8 cellular contexts compared by ENCODE assay signal in the genomic region with DNA sequence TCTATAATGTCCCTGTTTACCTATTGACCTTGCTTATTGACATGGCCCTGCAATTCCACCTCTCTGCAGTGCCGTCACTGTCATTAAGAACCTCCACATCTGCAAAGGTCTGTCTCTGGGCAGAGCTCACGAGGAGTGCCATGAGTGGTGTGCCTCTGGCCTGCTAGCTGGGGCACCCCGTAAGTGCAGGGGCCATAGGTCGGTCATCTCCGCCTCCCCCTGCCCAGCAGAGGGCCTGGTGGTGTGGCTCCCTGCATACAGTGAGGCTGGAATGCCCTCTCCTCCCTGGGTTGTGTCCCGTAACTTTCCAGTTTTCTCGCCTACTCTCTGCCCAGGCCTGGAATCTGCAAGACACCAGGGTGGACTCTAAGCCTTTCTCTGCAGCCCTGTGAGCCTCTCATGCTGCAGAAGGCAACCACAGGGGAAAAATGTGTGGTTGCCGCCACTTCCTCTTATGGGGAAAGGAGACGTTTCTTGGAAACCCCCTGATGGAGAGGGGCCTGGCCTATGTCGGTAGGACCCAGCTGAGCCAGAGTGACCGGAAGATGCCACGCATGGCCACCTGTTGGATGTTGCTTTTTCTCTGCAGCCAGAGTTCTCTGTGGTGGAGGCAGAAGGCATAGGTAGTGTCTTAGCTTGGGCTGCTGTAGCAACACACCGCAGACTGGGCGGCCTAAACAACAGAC. TPM values are rescaled to one million over a fixed set of nuclear protein-coding genes. Genes with fewer than 3 reads are reported as not detected.
A peak's percentile ranks its signal among the peaks of the same experiment; 100 is the strongest.
DNase-seq lines count a peak whose midpoint lies in the region; ATAC-seq and TF ChIP-seq lines count a peak whose summit lies in the region.

No MANE protein-coding gene starts in this region.

- H3K36me3 Mint-ChIP-seq in stimulated activated effector memory CD8-positive, alpha-beta T cell treated with anti-CD3 and anti-CD28 coated beads, Interleukin-12 subunit alpha, Interleukin-12 subunit beta, amount 100 ng/mL, for 72 hours: peaks cover 9% of the 10 kb centered on the region

- peaks cover 77% of the 10 kb centered on the region for H3K4me1 Mint-ChIP-seq in stimulated activated effector memory CD8-positive, alpha-beta T cell treated with anti-CD3 and anti-CD28 coated beads, Interleukin-12 subunit alpha, Interleukin-12 subunit beta, amount 100 ng/mL, for 72 hours

- no peaks in the 10 kb centered on the region for H3F3A ChIP-seq in GM23248 (ENCODE audit: insufficient read depth)

- H3K36me3 ChIP-seq in GM23248 (ENCODE audit: low read depth) (no peaks in the 10 kb centered on the region), suprapubic skin (no peaks in the 10 kb centered on the region)

- no peaks in the 10 kb centered on the region for H3K9me2 ChIP-seq in GM23248 (ENCODE audit: insufficient read depth)

- no peaks in the 10 kb centered on the region for H3K9me3 Mint-ChIP-seq in stimulated activated effector memory CD8-positive, alpha-beta T cell treated with anti-CD3 and anti-CD28 coated beads, Interleukin-12 subunit alpha, Interleukin-12 subunit beta, amount 100 ng/mL, for 72 hours

- H2AFZ ChIP-seq in GM23248: no peak overlapping the region

- H3K27me3 ChIP-seq in GM23248 (replicated peaks; ENCODE audit: insufficient read depth) (no peaks in the 10 kb centered on the region; the same call in 1 of the 2 replicates), suprapubic skin (no peaks in the 10 kb centered on the region)

- no peak overlapping the region for H3K4me2 ChIP-seq in GM23248 (ENCODE audit: unreplicated experiment)

- no peaks in the 10 kb centered on the region for H3K4me1 ChIP-seq in GM23248 (ENCODE audit: insufficient read depth)
- H3K4me1 ChIP-seq in suprapubic skin: peaks cover 6% of the 10 kb centered on the region

- TF ChIP-seq EP300 in suprapubic skin (IDR thresholded peaks at IDR 0.05): no peak

- ATAC-seq in GM18499 (IDR thresholded peaks at IDR 0.05; ENCODE audit: insufficient read depth, unreplicated experiment): peak; percentile 53
- ATAC-seq in GM21528 (IDR thresholded peaks at IDR 0.05; ENCODE audit: low FRiP score, unreplicated experiment): peak; percentile 68
- ATAC-seq in stimulated activated effector memory CD8-positive, alpha-beta T cell treated with anti-CD3 and anti-CD28 coated beads, Interleukin-12 subunit alpha, Interleukin-12 subunit beta, amount 100 ng/mL, for 72 hours: peak; percentile 52

- peak overlapping the region; percentile 62 for H3K4me3 Mint-ChIP-seq in stimulated activated effector memory CD8-positive, alpha-beta T cell treated with anti-CD3 and anti-CD28 coated beads, Interleukin-12 subunit alpha, Interleukin-12 subunit beta, amount 100 ng/mL, for 72 hours

- H3K27ac ChIP-seq in GM23248 (no peak overlapping the region), suprapubic skin (no peak overlapping the region)

- DNase-seq in KBM-7 (peak; percentile 91), GM23248 (no peak), suprapubic skin (ENCODE audit: low spot score in 2 of 2) (no peak), dedifferentiated amniotic fluid mesenchymal stem cell (ENCODE audit: extremely low spot score) (no peak)
- DNase-seq in activated T-helper 9 cell treated with anti-CD3 and anti-CD28 coated beads, Interleukin-2, amount 50 U/mL, for 16 hours (ENCODE audit: low read depth): peak; percentile 41
- peak in 1 of 2 donors; percentile 82 for DNase-seq in stimulated activated effector memory CD8-positive, alpha-beta T cell treated with anti-CD3 and anti-CD28 coated beads, Interleukin-12 subunit alpha, Interleukin-12 subunit beta, amount 100 ng/mL, for 72 hours (ENCODE audit: low spot score in 2 of 2)

- H4K20me1 ChIP-seq in GM23248 (ENCODE audit: insufficient read depth): no peaks in the 10 kb centered on the region

- TF ChIP-seq POLR2A in suprapubic skin (IDR thresholded peaks at IDR 0.05): no peak

- no peak overlapping the region for H3K9ac ChIP-seq in GM23248

- WGBS in GM23248 (ENCODE audit: low coverage in 1 of 2, low lambda C conversion rate in 2 of 2, missing lambda C conversion rate in 2 of 2), 2 experiments: 65 to 70% methylated on average over 14 of the region's 14 CpGs
- WGBS in suprapubic skin: 69% methylated on average over 10 of the region's 14 CpGs

- in situ Hi-C loops in KBM-7 (cut with MboI; ENCODE audit: low pct_unique_long_range_greater_than_20kb, low sequenced_read_pairs) (no loop called here), GM23248 (cut with MboI) (no loop called here)

- no peaks in the 10 kb centered on the region for H3K9me3 ChIP-seq in GM23248 (ENCODE audit: low read depth)
- H3K9me3 ChIP-seq in suprapubic skin: no peaks in the 10 kb centered on the region

- TF ChIP-seq CTCF in suprapubic skin (IDR thresholded peaks at IDR 0.05): no peak

- H3K4me3 ChIP-seq in GM23248 (no peak overlapping the region), suprapubic skin (no peak overlapping the region)

- peak overlapping the region; percentile 87 for H3K27ac Mint-ChIP-seq in stimulated activated effector memory CD8-positive, alpha-beta T cell treated with anti-CD3 and anti-CD28 coated beads, Interleukin-12 subunit alpha, Interleukin-12 subunit beta, amount 100 ng/mL, for 72 hours

- H3K79me2 ChIP-seq in GM23248 (ENCODE audit: insufficient read depth): no peaks in the 10 kb centered on the region

RNA-seq across cellular contexts. Expression of gene SNX20, which starts 2.7 kb away (rescaled TPM):
- total RNA-seq in GM23248 (2014; rRNA removed; shearing (Covaris generic)): not detected in 2 replicates
- polyA plus RNA-seq in GM23248 (2016; fragmentation: Nextera tagmentation; extraction: Ambion mirVana): not detected in 2 replicates
- total RNA-seq in suprapubic skin: 1 to 10 TPM in 2 of 4 donors, under 1 TPM in 2; 0.81 to 2.1 (median 1.2) TPM

RNA-seq across cellular contexts. Expression of gene NOD2, which starts 9.6 kb away (rescaled TPM):
- total RNA-seq in GM23248 (2014; rRNA removed; shearing (Covaris generic)): not detected in 2 replicates
- not detected in 2 replicates for polyA plus RNA-seq in GM23248 (2016; fragmentation: Nextera tagmentation; extraction: Ambion mirVana)
- 10 to 100 TPM; 33.8 to 66.2 (median 48.6) TPM for total RNA-seq in suprapubic skin

RNA-seq across cellular contexts. Expression of gene CYLD, which starts 58.1 kb away (rescaled TPM):
- total RNA-seq in GM23248 (2014; rRNA removed; shearing (Covaris generic)): 32.6 and 46.5 TPM in 2 replicates
- 21.7 and 22.4 TPM in 2 replicates for polyA plus RNA-seq in GM23248 (2016; fragmentation: Nextera tagmentation; extraction: Ambion mirVana)
- total RNA-seq in suprapubic skin: 10 to 100 TPM; 31.1 to 77.6 (median 50.2) TPM

Comparison
In these comparisons a context has a peak if more than half of its experiments do, and no peak if none do; other contexts are left out.
1. DNase-seq: peak in KBM-7 (single experiment) and activated T-helper 9 cell treated with anti-CD3 and anti-CD28 coated beads, Interleukin-2, amount 50 U/mL, for 16 hours (single experiment); none in GM23248 (single experiment), suprapubic skin (0 of 2) and dedifferentiated amniotic fluid mesenchymal stem cell (single experiment).
2. RNA of gene NOD2, which starts 9.6 kb away (total RNA-seq): 33.8 to 66.2 TPM in suprapubic skin; not detected in GM23248; every median in the first group is over 10 times any median in the second.
3. Peak in every context shown above with its lines, with median percentiles within 50 percentile points of each other: ATAC-seq.